ENCODE assay signal across 7 cellular contexts in genomic region chr10:32379314-32379949, GRCh38. TPM values are rescaled to one million over a fixed set of nuclear protein-coding genes. Genes with fewer than 3 reads are reported as not detected.
DNase-seq lines count a peak whose midpoint lies in the region; ATAC-seq and TF ChIP-seq lines count a peak whose summit lies in the region.

No MANE protein-coding gene starts in this region.

- peak overlapping the region; percentile 85 for H3K27ac ChIP-seq in substantia nigra (ENCODE audit: low read depth, low read length, poor library complexity, severe bottlenecking)

- TF ChIP-seq CTCF in choroid plexus epithelial cell (conservative IDR thresholded peaks at IDR 0.05; ENCODE audit: low read depth, low read length) = no peak

- peak overlapping the region; percentile 79 for H3K4me3 ChIP-seq in choroid plexus epithelial cell (ENCODE audit: low read depth, low read length)

- DNase-seq in GDM1 (lab: John Stamatoyannopoulos, UW) = peak; percentile 65
- peak; percentile 57 for DNase-seq in HT-29 (ENCODE audit: low spot score)
- DNase-seq in NOMO-1 (lab: John Stamatoyannopoulos, UW; ENCODE audit: unreplicated experiment in 2 of 2) = peak; percentile 77 to 79
- DNase-seq in choroid plexus epithelial cell (ENCODE audit: low read depth) = peak; percentile 79
- peak; percentile 94 for DNase-seq in kidney glomerular epithelial cell (lab: John Stamatoyannopoulos, UW)
- DNase-seq in substantia nigra (lab: John Stamatoyannopoulos, UW) = no peak

- ATAC-seq in GM18873 (IDR thresholded peaks at IDR 0.05; ENCODE audit: low FRiP score, unreplicated experiment) = no peak

RNA-seq across cellular contexts. Expression of gene EPC1, which starts 32.5 kb away (rescaled TPM):
- 68.2 and 94.9 TPM in 2 replicates for total RNA-seq in HT-29 (2014; rRNA removed; shearing (Covaris generic))

Comparison
In these comparisons a context has a peak if more than half of its experiments do, and no peak if none do; other contexts are left out.
1. DNase-seq: peak in GDM1 (single experiment), HT-29 (single experiment), NOMO-1 (2 of 2), choroid plexus epithelial cell (single experiment) and kidney glomerular epithelial cell (single experiment); none in substantia nigra (0 of 49).